In the genomic region with DNA sequence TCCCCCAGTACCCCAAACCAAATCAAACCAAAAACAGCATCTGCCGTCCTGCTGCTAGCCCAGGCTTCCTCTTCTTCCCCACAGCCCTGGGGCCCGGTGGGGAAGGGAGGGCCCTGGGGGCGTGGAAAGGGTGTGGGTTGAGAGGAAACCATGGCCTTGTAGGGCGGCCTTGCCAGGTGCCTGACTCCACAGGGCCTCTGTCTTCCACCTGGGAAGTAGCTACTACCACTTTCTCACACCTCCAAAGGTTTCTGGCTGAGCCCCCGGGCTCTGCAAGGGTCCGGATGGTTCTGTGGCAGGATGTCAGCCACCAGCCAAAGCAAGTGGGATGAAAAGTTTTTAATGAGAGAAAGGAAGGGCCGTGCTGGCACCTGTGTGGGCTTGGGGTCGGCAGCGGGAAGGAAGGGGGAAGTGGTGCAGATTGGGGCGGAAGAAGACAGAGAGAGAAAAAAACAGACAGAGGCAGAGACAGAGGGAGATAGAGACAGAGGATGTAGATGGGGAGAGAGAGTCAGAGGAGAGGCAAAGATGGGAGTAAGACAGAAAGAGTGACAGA, we compare ENCODE assay signal across 8 cellular contexts. TPM values are rescaled to one million over a fixed set of nuclear protein-coding genes. Genes with fewer than 3 reads are reported as not detected.
DNase-seq lines count a peak whose midpoint lies in the region; ATAC-seq and TF ChIP-seq lines count a peak whose summit lies in the region.

No MANE protein-coding gene starts in this region.

- H3K27me3 Mint-ChIP-seq in activated CD8-positive, alpha-beta T cell treated with anti-CD3 and anti-CD28 coated beads, Interleukin-2, amount 10 ng/mL, durations not matched to agents 7 days and 5 days (ENCODE audit: low read depth), result no peaks in the 10 kb centered on the region

- POLR2A ChIA-PET in activated CD8-positive, alpha-beta T cell treated with anti-CD3 and anti-CD28 coated beads, Interleukin-2, amount 10 ng/mL, durations not matched to agents 7 days and 5 days (lab: Charles Lee), result interaction anchor here (0.9 to 2.1 kb wide), 5 partner anchors 9 to 96 kb away, joined by 3 to 8 read pairs (median 3); a partner anchor contains a TSS

- peak overlapping the region; percentile 97 for H3K27ac Mint-ChIP-seq in activated CD8-positive, alpha-beta T cell treated with anti-CD3 and anti-CD28 coated beads, Interleukin-2, amount 10 ng/mL, durations not matched to agents 7 days and 5 days

- H3K36me3 Mint-ChIP-seq in activated CD8-positive, alpha-beta T cell treated with anti-CD3 and anti-CD28 coated beads, Interleukin-2, amount 10 ng/mL, durations not matched to agents 7 days and 5 days (ENCODE audit: low read depth), result peaks cover 64% of the 10 kb centered on the region

- ATAC-seq in GM19035 (IDR thresholded peaks at IDR 0.05; ENCODE audit: unreplicated experiment) (peak; percentile 62), left lung (peak; percentile 56), HG03378 (IDR thresholded peaks at IDR 0.05; ENCODE audit: unreplicated experiment) (no peak)
- peak; percentile 98 for ATAC-seq in activated CD8-positive, alpha-beta T cell treated with anti-CD3 and anti-CD28 coated beads, Interleukin-2, amount 10 ng/mL, durations not matched to agents 7 days and 5 days

- no peak overlapping the region; the same call in 1 of the 2 replicates for H3K9ac ChIP-seq in HUES48 (ENCODE audit: low read depth, low read length)

- peak; percentile 87 for DNase-seq in activated CD8-positive, alpha-beta T cell treated with anti-CD3 and anti-CD28 coated beads, Interleukin-2, amount 10 ng/mL, durations not matched to agents 7 days and 5 days
- DNase-seq in left lung, result peak in 1 of 2 donors; percentile 87
- no peak for DNase-seq in NCI-H2227 (lab: John Stamatoyannopoulos, UW; ENCODE audit: unreplicated experiment)
- no peak for DNase-seq in HuH-7.5 (ENCODE audit: low spot score)
- no peak for DNase-seq in DMS153 treated with DMSO at 0.1 percent for 48 hours (lab: John Stamatoyannopoulos, UW; ENCODE audit: unreplicated experiment)

- H3K9me3 ChIP-seq in HUES48 (ENCODE audit: control insufficient read depth, insufficient read depth, low read length) (no peaks in the 10 kb centered on the region), left lung (no peaks in the 10 kb centered on the region)

- H3K27me3 ChIP-seq in HUES48 (ENCODE audit: control insufficient read depth, insufficient read depth, low read length) (no peaks in the 10 kb centered on the region), left lung (no peaks in the 10 kb centered on the region)

- peak overlapping the region; percentile 76 for H3K4me3 Mint-ChIP-seq in activated CD8-positive, alpha-beta T cell treated with anti-CD3 and anti-CD28 coated beads, Interleukin-2, amount 10 ng/mL, durations not matched to agents 7 days and 5 days

- peaks cover 81% of the 10 kb centered on the region for H3K4me1 Mint-ChIP-seq in activated CD8-positive, alpha-beta T cell treated with anti-CD3 and anti-CD28 coated beads, Interleukin-2, amount 10 ng/mL, durations not matched to agents 7 days and 5 days (ENCODE audit: low read depth)

- intact Hi-C loops in left lung (cut with DNase I), result no loop called here

- peak overlapping the region; percentile 46 for H3K27ac ChIP-seq in HUES48 (ENCODE audit: low read depth, low read length)
- peak overlapping the region in 1 of 2 donors; percentile 70 for H3K27ac ChIP-seq in left lung

- CTCF ChIA-PET in activated CD8-positive, alpha-beta T cell treated with anti-CD3 and anti-CD28 coated beads, Interleukin-2, amount 10 ng/mL, durations not matched to agents 7 days and 5 days (lab: Charles Lee), result interaction anchor here (1.1 to 2.0 kb wide), 4 partner anchors 15 to 77 kb away, joined by 3 to 5 read pairs (median 3); no protein-coding TSS in a partner anchor

- H3K4me1 ChIP-seq in HUES48 (ENCODE audit: control insufficient read depth, insufficient read depth, low read length) (peaks cover 33% of the 10 kb centered on the region), left lung (peaks cover 5 to 75% of the 10 kb centered on the region in 2 donors)

- TF ChIP-seq CTCF in left lung (IDR thresholded peaks at IDR 0.05), result no peak

- H3K4me3 ChIP-seq in HUES48 (ENCODE audit: low read depth, low read length) (no peak overlapping the region), left lung (no peak overlapping the region)

- H3K9me3 Mint-ChIP-seq in activated CD8-positive, alpha-beta T cell treated with anti-CD3 and anti-CD28 coated beads, Interleukin-2, amount 10 ng/mL, durations not matched to agents 7 days and 5 days (ENCODE audit: insufficient read depth), result no peaks in the 10 kb centered on the region

- H3K36me3 ChIP-seq in HUES48 (ENCODE audit: control insufficient read depth, insufficient read depth, low read length) (peaks cover 21% of the 10 kb centered on the region), left lung (peaks cover 0 to 18% of the 10 kb centered on the region in 2 donors)

RNA-seq across cellular contexts. Expression of a gene that starts 10.5 kb away (rescaled TPM):
- total RNA-seq in activated CD8-positive, alpha-beta T cell treated with anti-CD3 and anti-CD28 coated beads, Interleukin-2, amount 10 ng/mL, durations not matched to agents 7 days and 5 days, result 10 to 100 TPM; 62.8 to 68.9 TPM
- 10 to 100 TPM; 51.4 to 69.0 TPM for total RNA-seq in left lung

RNA-seq across cellular contexts. Expression of a gene that starts 38.4 kb away (rescaled TPM):
- not detected for total RNA-seq in activated CD8-positive, alpha-beta T cell treated with anti-CD3 and anti-CD28 coated beads, Interleukin-2, amount 10 ng/mL, durations not matched to agents 7 days and 5 days
- 1 to 10 TPM; 1.0 to 1.3 TPM for total RNA-seq in left lung

RNA-seq across cellular contexts. Expression of a gene that starts 42.4 kb away (rescaled TPM):
- total RNA-seq in activated CD8-positive, alpha-beta T cell treated with anti-CD3 and anti-CD28 coated beads, Interleukin-2, amount 10 ng/mL, durations not matched to agents 7 days and 5 days, result not detected
- not detected for total RNA-seq in left lung
